In the genomic region with DNA sequence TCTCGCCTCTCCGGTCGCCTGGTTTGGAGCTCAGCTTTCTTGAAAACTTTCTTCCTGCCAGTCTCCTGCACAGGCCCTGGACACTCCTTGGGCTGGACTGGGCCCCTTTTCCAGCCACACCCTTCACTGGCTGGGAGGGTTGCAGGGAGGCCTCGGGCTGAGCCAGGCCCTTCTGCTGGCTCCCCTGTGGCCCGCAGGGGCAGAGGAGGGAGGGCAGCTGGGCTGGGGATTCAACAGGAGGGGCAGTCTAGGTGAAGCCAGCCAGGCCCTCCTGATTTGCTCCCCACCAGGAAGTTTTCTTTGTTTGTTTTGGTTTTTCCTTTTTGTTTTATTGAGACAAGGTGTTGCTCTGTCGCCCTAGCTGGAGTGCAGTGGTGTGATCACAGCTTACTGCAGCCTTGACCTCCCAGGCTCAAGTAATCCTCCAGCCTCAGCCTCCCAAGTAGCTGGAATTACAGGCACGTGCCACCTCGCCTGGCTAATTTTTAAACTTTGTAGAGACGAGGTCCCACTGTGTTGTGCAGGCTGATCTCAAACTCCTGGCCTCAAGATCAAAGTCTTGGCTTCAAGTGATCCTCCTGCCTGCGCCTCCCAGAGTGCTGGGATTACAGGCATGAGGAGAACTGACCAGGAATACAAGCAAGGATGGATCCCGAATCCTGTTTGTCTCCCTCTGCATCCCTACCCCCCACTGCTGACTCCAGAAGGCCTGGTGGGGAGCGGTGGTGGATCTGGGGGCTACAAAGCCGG, we compare ENCODE assay signal across 16 cellular contexts. TPM values are rescaled to one million over a fixed set of nuclear protein-coding genes. Genes with fewer than 3 reads are reported as not detected.
DNase-seq lines count a peak whose midpoint lies in the region; ATAC-seq and TF ChIP-seq lines count a peak whose summit lies in the region.
"Had no signal": no experiment of that assay in that cellular context is flagged by ENCODE, and none has a peak within 500 bp of the region (broad histone marks: within the 10 kb centered on the region; RNA-seq: fewer than 3 reads in every experiment).

No MANE protein-coding gene starts in this region.

- H3K4me3 ChIP-seq in BLaER1 treated with 17β-estradiol and CSF1 and Interleukin-3, amounts not matched to agents 10 nM and 100 nM, result no peak overlapping the region
- H3K4me3 ChIP-seq in HCT116 (replicated peaks in 1 of 2; ENCODE audit: low read depth in 1 of 2, low read length in 2 of 2), result no peak overlapping the region
- H3K4me3 ChIP-seq in WERI-Rb-1 (ENCODE audit: low read depth, low read length), result no peak overlapping the region
- no peak overlapping the region for H3K4me3 ChIP-seq in osteoblast (ENCODE audit: insufficient read depth, low read length)

- peak overlapping the region in 10 of 11 experiments; percentile 23 to 85 (median 78); a peak in 15 of 22 replicates for H3K4me2 ChIP-seq in BLaER1 treated with 17β-estradiol and CSF1 and Interleukin-3, amounts not matched to agents 10 nM and 100 nM
- H3K4me2 ChIP-seq in HCT116 (ENCODE audit: low read length) (no peak overlapping the region), osteoblast (ENCODE audit: insufficient read depth, low read length) (no peak overlapping the region)

- POLR2A ChIA-PET in HCT116 (lab: Charles Lee), result no interaction called here

- peak overlapping the region in 4 of 11 experiments; percentile 47 to 73 (median 62); a peak in 6 of 22 replicates for H3K27ac ChIP-seq in BLaER1 treated with 17β-estradiol and CSF1 and Interleukin-3, amounts not matched to agents 10 nM and 100 nM
- H3K27ac ChIP-seq in HCT116 (ENCODE audit: low read depth, low read length) (no peak overlapping the region), WERI-Rb-1 (peak overlapping the region; percentile 92), osteoblast (ENCODE audit: low read depth, low read length) (no peak overlapping the region)

- DNase-seq in HCT116 (ENCODE audit: low read depth, low spot score) (no peak), WERI-Rb-1 (peak; percentile 43), osteoblast (ENCODE audit: insufficient read length, low spot score, missing footprints) (peak; percentile 48), GM20000 (ENCODE audit: low spot score) (no peak), kidney tubule cell (ENCODE audit: low spot score) (no peak)
- DNase-seq: CD8-positive, alpha-beta memory T cell; IMR-90; NCI-H1436 treated with DMSO at 0.1 percent for 48 hours; NCI-H2081; NCI-H446 treated with DMSO at 0.1 percent for 48 hours; NCI-H774; RPMI8226 had no signal

- RAD21 ChIA-PET in HCT116 (lab: Charles Lee; ENCODE audit: low non-redundant PET in 1 of 2, low total read pairs in 2 of 2, uncharacterized antibody in 2 of 2, unreplicated experiment in 2 of 2), result no interaction called here

- H3K9me3 ChIP-seq in BLaER1 treated with 17β-estradiol and CSF1 and Interleukin-3, amounts not matched to agents 10 nM and 100 nM (replicated peaks in 1 of 11), result no peaks in the 10 kb centered on the region
- no peaks in the 10 kb centered on the region for H3K9me3 ChIP-seq in HCT116 (ENCODE audit: control insufficient read depth in 1 of 2, insufficient read depth in 1 of 2, low read depth in 1 of 2, low read length in 2 of 2)
- no peaks in the 10 kb centered on the region for H3K9me3 ChIP-seq in WERI-Rb-1 (ENCODE audit: severe bottlenecking)
- no peaks in the 10 kb centered on the region for H3K9me3 ChIP-seq in osteoblast (ENCODE audit: low read depth, low read length)
- H3K9me3 ChIP-seq: BE2C had no signal

- H3K4me1 ChIP-seq in BLaER1 treated with 17β-estradiol and CSF1 and Interleukin-3, amounts not matched to agents 10 nM and 100 nM, result peaks cover 35 to 83% (median 70%) of the 10 kb centered on the region in 10 experiments
- H3K4me1 ChIP-seq in HCT116 (ENCODE audit: control insufficient read depth in 1 of 2, insufficient read depth in 2 of 2, low read length in 2 of 2) (peaks cover 0 to 5% of the 10 kb centered on the region in 2 experiments; a peak in 1 of 4 replicates), osteoblast (ENCODE audit: insufficient read depth, low read length) (no peaks in the 10 kb centered on the region)

- CTCF ChIA-PET in HCT116 (lab: Charles Lee), result interaction anchor here (1.7 to 2.0 kb wide), 2 partner anchors 17 to 25 kb away, joined by 5 read pairs; no protein-coding TSS in a partner anchor

- no peak for TF ChIP-seq CTCF in HCT116 (IDR thresholded peaks at IDR 0.05 in 2 of 3, conservative IDR thresholded peaks at IDR 0.05 in 1 of 3; ENCODE audit: borderline replicate concordance in 1 of 3, insufficient read depth in 1 of 3, low read depth in 2 of 3, low read length in 2 of 3)
- no peak for TF ChIP-seq CTCF in WERI-Rb-1 (IDR thresholded peaks at IDR 0.05; ENCODE audit: low read depth, low read length)
- no peak for TF ChIP-seq CTCF in osteoblast (IDR thresholded peaks at IDR 0.05; ENCODE audit: extremely low read depth, low read depth, low read length)
- TF ChIP-seq CTCF in GM20000 (IDR thresholded peaks at IDR 0.05; ENCODE audit: extremely low read depth, missing control alignments), result no peak

- ATAC-seq in HCT116 (peak; percentile 24; the same call in 1 of the 2 replicates), HG03159 (IDR thresholded peaks at IDR 0.05; ENCODE audit: unreplicated experiment) (no peak)

- no TSS peak for BruUV-seq in HCT116 (replicated peaks; lab: Mats Ljungman, UMichigan)

- peak overlapping the region in 4 of 11 experiments; percentile 3 to 32 (median 10); a peak in 3 of 22 replicates for H3K9ac ChIP-seq in BLaER1 treated with 17β-estradiol and CSF1 and Interleukin-3, amounts not matched to agents 10 nM and 100 nM
- H3K9ac ChIP-seq in HCT116 (ENCODE audit: low read length), result no peak overlapping the region

- TF ChIP-seq POLR2A in HCT116 (IDR thresholded peaks at IDR 0.05; ENCODE audit: borderline replicate concordance, extremely low read depth, insufficient read depth, insufficient read length), result no peak

- H3K79me2 ChIP-seq in HCT116 (ENCODE audit: insufficient read depth, low read length) (no peaks in the 10 kb centered on the region), osteoblast (ENCODE audit: insufficient read depth, low read length) (no peaks in the 10 kb centered on the region)

- no peak for TF ChIP-seq RAD21 in HCT116 (IDR thresholded peaks at IDR 0.05; ENCODE audit: low read depth)

- H3K27me3 ChIP-seq in BLaER1 treated with 17β-estradiol and CSF1 and Interleukin-3, amounts not matched to agents 10 nM and 100 nM, result no peaks in the 10 kb centered on the region
- H3K27me3 ChIP-seq in HCT116 (ENCODE audit: insufficient read depth, low read length) (no peaks in the 10 kb centered on the region), WERI-Rb-1 (ENCODE audit: insufficient read depth, low read depth, severe bottlenecking) (no peaks in the 10 kb centered on the region), osteoblast (ENCODE audit: insufficient read depth, low read length) (peaks cover 47% of the 10 kb centered on the region)
- H3K27me3 ChIP-seq: BE2C had no signal

- intact Hi-C loops in HCT116 (cut with micrococcal nuclease), result no loop called here

- peaks cover 0 to 10% (median 0%) of the 10 kb centered on the region in 11 experiments; a peak in 5 of 22 replicates for H4K20me1 ChIP-seq in BLaER1 treated with 17β-estradiol and CSF1 and Interleukin-3, amounts not matched to agents 10 nM and 100 nM
- H4K20me1 ChIP-seq in HCT116 (ENCODE audit: insufficient read depth), result no peaks in the 10 kb centered on the region
- no peaks in the 10 kb centered on the region for H4K20me1 ChIP-seq in osteoblast (ENCODE audit: insufficient read depth, low read length)

- H3K9me2 ChIP-seq in HCT116 (ENCODE audit: insufficient read depth), result no peaks in the 10 kb centered on the region

- no peaks in the 10 kb centered on the region for H3K36me3 ChIP-seq in BLaER1 treated with 17β-estradiol and CSF1 and Interleukin-3, amounts not matched to agents 10 nM and 100 nM
- no peaks in the 10 kb centered on the region for H3K36me3 ChIP-seq in HCT116 (ENCODE audit: control insufficient read depth in 1 of 2, insufficient read depth in 2 of 2, low read length in 2 of 2)
- H3K36me3 ChIP-seq in WERI-Rb-1, result no peaks in the 10 kb centered on the region
- H3K36me3 ChIP-seq in osteoblast (ENCODE audit: insufficient read depth, low read length), result no peaks in the 10 kb centered on the region
- H3K36me3 ChIP-seq: BE2C had no signal

- H2AFZ ChIP-seq in HCT116 (ENCODE audit: low read depth, low read length, poor library complexity, severe bottlenecking), result no peak overlapping the region
- no peak overlapping the region for H2AFZ ChIP-seq in osteoblast (ENCODE audit: low read length)

TF ChIP-seq in HCT116, 20 proteins besides CTCF, POLR2A, EP300 and RAD21 (continues in another document):
- no peak for TF ChIP-seq EGR1 (IDR thresholded peaks at IDR 0.05; ENCODE audit: low read depth)
- no peak for TF ChIP-seq EZH2phosphoT487 (IDR thresholded peaks at IDR 0.05; ENCODE audit: borderline replicate concordance)
- TF ChIP-seq, protein P1, sequence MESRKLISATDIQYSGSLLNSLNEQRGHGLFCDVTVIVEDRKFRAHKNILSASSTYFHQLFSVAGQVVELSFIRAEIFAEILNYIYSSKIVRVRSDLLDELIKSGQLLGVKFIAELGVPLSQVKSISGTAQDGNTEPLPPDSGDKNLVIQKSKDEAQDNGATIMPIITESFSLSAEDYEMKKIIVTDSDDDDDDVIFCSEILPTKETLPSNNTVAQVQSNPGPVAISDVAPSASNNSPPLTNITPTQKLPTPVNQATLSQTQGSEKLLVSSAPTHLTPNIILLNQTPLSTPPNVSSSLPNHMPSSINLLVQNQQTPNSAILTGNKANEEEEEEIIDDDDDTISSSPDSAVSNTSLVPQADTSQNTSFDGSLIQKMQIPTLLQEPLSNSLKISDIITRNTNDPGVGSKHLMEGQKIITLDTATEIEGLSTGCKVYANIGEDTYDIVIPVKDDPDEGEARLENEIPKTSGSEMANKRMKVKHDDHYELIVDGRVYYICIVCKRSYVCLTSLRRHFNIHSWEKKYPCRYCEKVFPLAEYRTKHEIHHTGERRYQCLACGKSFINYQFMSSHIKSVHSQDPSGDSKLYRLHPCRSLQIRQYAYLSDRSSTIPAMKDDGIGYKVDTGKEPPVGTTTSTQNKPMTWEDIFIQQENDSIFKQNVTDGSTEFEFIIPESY (IDR thresholded peaks at IDR 0.05; ENCODE audit: extremely low read depth, insufficient replicate concordance, low read length), result no peak
- TF ChIP-seq ELF1 (IDR thresholded peaks at IDR 0.05; ENCODE audit: borderline replicate concordance, low read depth), result no peak
- TF ChIP-seq ZNF274 (IDR thresholded peaks at IDR 0.05; ENCODE audit: low read depth, low read length), result no peak
- TF ChIP-seq YY1 (IDR thresholded peaks at IDR 0.05; ENCODE audit: extremely low read depth, insufficient replicate concordance, low read depth, low read length), result no peak
- TF ChIP-seq SIN3A (IDR thresholded peaks at IDR 0.05; ENCODE audit: low read depth), result no peak
- TF ChIP-seq SP1 (IDR thresholded peaks at IDR 0.05; ENCODE audit: low read depth), result no peak
- no peak for TF ChIP-seq SRF (IDR thresholded peaks at IDR 0.05; ENCODE audit: low read depth)
- TF ChIP-seq CBX3 (IDR thresholded peaks at IDR 0.05; ENCODE audit: low read depth), result no peak
- TF ChIP-seq ZFX (IDR thresholded peaks at IDR 0.05), result no peak
- TF ChIP-seq FOSL1 (IDR thresholded peaks at IDR 0.05; ENCODE audit: low read depth), result no peak
- no peak for TF ChIP-seq CEBPB (IDR thresholded peaks at IDR 0.05; ENCODE audit: low read depth)
- TF ChIP-seq EZH2 (IDR thresholded peaks at IDR 0.05), result no peak

RNA-seq across cellular contexts. Expression of a gene that starts 23.5 kb away (rescaled TPM):
- total RNA-seq in HCT116 (2021; ENCODE audit: unreplicated experiment) (1.8 TPM), osteoblast (not detected in 2 replicates)
- 1.00 and 1.6 TPM in 2 replicates for polyA plus RNA-seq in HCT116 (2012)
- total RNA-seq: CD8-positive, alpha-beta memory T cell; IMR-90; SK-MEL-5 had no signal
- polyA plus RNA-seq: CD8-positive, alpha-beta memory T cell; IMR-90 had no signal

Comparison
In these comparisons a context has a peak if more than half of its experiments do, and no peak if none do; other contexts are left out.
1. H3K4me2 ChIP-seq: peak in BLaER1 treated with 17β-estradiol and CSF1 and Interleukin-3, amounts not matched to agents 10 nM and 100 nM (10 of 11); none in HCT116 (single experiment) and osteoblast (single experiment).
2. DNase-seq: peak in WERI-Rb-1 (single experiment) and osteoblast (single experiment); none in HCT116 (single experiment), GM20000 (single experiment) and kidney tubule cell (single experiment).